In genomic region chr10:97858001-97858439, GRCh38 we compare ENCODE assay signal across 11 cellular contexts. TPM values are rescaled to one million over a fixed set of nuclear protein-coding genes. Genes with fewer than 3 reads are reported as not detected.
A peak's percentile ranks its signal among the peaks of the same experiment; 100 is the strongest.
DNase-seq lines count a peak whose midpoint lies in the region; ATAC-seq and TF ChIP-seq lines count a peak whose summit lies in the region.
"Had no signal": no experiment of that assay in that cellular context is flagged by ENCODE, and none has a peak within 500 bp of the region (broad histone marks: within the 10 kb centered on the region; RNA-seq: fewer than 3 reads in every experiment).

No MANE protein-coding gene starts in this region.

- DNase-seq in CD1c-positive myeloid dendritic cell (ENCODE audit: extremely low spot score) = peak; percentile 80
- DNase-seq in HCT116 (ENCODE audit: low read depth, low spot score) = no peak
- DNase-seq in SIG-M5 treated with dmso at 0.1 percent for 504 hours (lab: John Stamatoyannopoulos, UW; ENCODE audit: unreplicated experiment) = peak; percentile 91
- DNase-seq in fibroblast of pulmonary artery (ENCODE audit: low read depth) = peak; percentile 2
- no peak for DNase-seq in COR-L47 (lab: John Stamatoyannopoulos, UW)
- DNase-seq in MM.1S = no peak
- DNase-seq in RPMI8226 = no peak
- DNase-seq: NCI-H2171 treated with DMSO at 0.1 percent for 48 hours, SJCRH30 had no signal

- no TSS peak for BruUV-seq in HCT116 (replicated peaks; lab: Mats Ljungman, UMichigan)

- POLR2A ChIA-PET in HCT116 (lab: Charles Lee) = no interaction called here

- no peaks in the 10 kb centered on the region for H3F3A ChIP-seq in MM.1S (ENCODE audit: insufficient read depth, low read length)

- intact Hi-C loops in HCT116 (cut with micrococcal nuclease) = no loop called here

- peak overlapping the region; percentile 39 for H3K4me2 ChIP-seq in HCT116 (ENCODE audit: low read length)
- H3K4me2 ChIP-seq in MM.1S (ENCODE audit: low read depth, low read length) = no peak overlapping the region

- no peaks in the 10 kb centered on the region for H4K20me1 ChIP-seq in HCT116 (ENCODE audit: insufficient read depth)
- H4K20me1 ChIP-seq in MM.1S (ENCODE audit: insufficient read depth, low read length) = no peaks in the 10 kb centered on the region

- ATAC-seq in HCT116 (no peak), HG03457 (IDR thresholded peaks at IDR 0.05; ENCODE audit: unreplicated experiment) (no peak)
- ATAC-seq: sciatic nerve had no signal

- H3K27me3 ChIP-seq in HCT116 (ENCODE audit: insufficient read depth, low read length) = no peaks in the 10 kb centered on the region
- H3K27me3 ChIP-seq in MM.1S (replicated peaks; ENCODE audit: insufficient read depth, low read length) = peaks cover 18% of the 10 kb centered on the region
- H3K27me3 ChIP-seq: SJCRH30 had no signal

- no peaks in the 10 kb centered on the region for H3K79me2 ChIP-seq in HCT116 (ENCODE audit: insufficient read depth, low read length)
- no peaks in the 10 kb centered on the region for H3K79me2 ChIP-seq in MM.1S (ENCODE audit: low read length)

- H3K27ac ChIP-seq in HCT116 (ENCODE audit: low read depth, low read length) (no peak overlapping the region), MM.1S (ENCODE audit: low read length) (no peak overlapping the region)
- H3K27ac ChIP-seq: SJCRH30 had no signal

- CTCF ChIA-PET in HCT116 (lab: Charles Lee) = interaction anchor here (1.1 kb wide), 1 partner anchor 15 kb away, joined by 3 read pairs; no protein-coding TSS in a partner anchor

- no peak for TF ChIP-seq POLR2A in HCT116 (IDR thresholded peaks at IDR 0.05; ENCODE audit: borderline replicate concordance, extremely low read depth, insufficient read depth, insufficient read length)

- H3K36me3 ChIP-seq in HCT116 (ENCODE audit: control insufficient read depth in 1 of 2, insufficient read depth in 2 of 2, low read length in 2 of 2) (no peaks in the 10 kb centered on the region), MM.1S (replicated peaks; ENCODE audit: insufficient read depth, low read length) (no peaks in the 10 kb centered on the region)
- H3K36me3 ChIP-seq: SJCRH30 had no signal

- TF ChIP-seq CTCF in HCT116 (IDR thresholded peaks at IDR 0.05 in 2 of 3, conservative IDR thresholded peaks at IDR 0.05 in 1 of 3; ENCODE audit: borderline replicate concordance in 1 of 3, insufficient read depth in 1 of 3, low read depth in 2 of 3, low read length in 2 of 3) = no peak
- TF ChIP-seq CTCF in fibroblast of pulmonary artery (IDR thresholded peaks at IDR 0.05; ENCODE audit: low read length, missing control alignments) = no peak
- no peak for TF ChIP-seq CTCF in MM.1S (IDR thresholded peaks at IDR 0.05; ENCODE audit: low read length)

- no peaks in the 10 kb centered on the region for H3K9me3 ChIP-seq in HCT116 (ENCODE audit: control insufficient read depth in 1 of 2, insufficient read depth in 1 of 2, low read depth in 1 of 2, low read length in 2 of 2)
- H3K9me3 ChIP-seq in MM.1S (replicated peaks; ENCODE audit: insufficient read depth, low read length) = no peaks in the 10 kb centered on the region
- H3K9me3 ChIP-seq: SJCRH30 had no signal

- no peak overlapping the region for H2AFZ ChIP-seq in HCT116 (ENCODE audit: low read depth, low read length, poor library complexity, severe bottlenecking)
- no peak overlapping the region for H2AFZ ChIP-seq in MM.1S (ENCODE audit: low read length)

- TF ChIP-seq RAD21 in HCT116 (IDR thresholded peaks at IDR 0.05; ENCODE audit: low read depth) = no peak

- H3K9me2 ChIP-seq in HCT116 (ENCODE audit: insufficient read depth) = no peaks in the 10 kb centered on the region
- H3K9me2 ChIP-seq in MM.1S (replicated peaks; ENCODE audit: insufficient read depth, low read length) = no peaks in the 10 kb centered on the region

- RAD21 ChIA-PET in HCT116 (lab: Charles Lee; ENCODE audit: low non-redundant PET in 1 of 2, low total read pairs in 2 of 2, uncharacterized antibody in 2 of 2, unreplicated experiment in 2 of 2) = no interaction called here

- no peak overlapping the region for H3K4me3 ChIP-seq in HCT116 (replicated peaks in 1 of 2; ENCODE audit: low read depth in 1 of 2, low read length in 2 of 2)
- H3K4me3 ChIP-seq in fibroblast of pulmonary artery (replicated peaks; ENCODE audit: low read depth, low read length) = no peak overlapping the region
- no peak overlapping the region for H3K4me3 ChIP-seq in MM.1S (ENCODE audit: low read length)
- H3K4me3 ChIP-seq: SJCRH30 had no signal

- H3K9ac ChIP-seq in HCT116 (ENCODE audit: low read length) (no peak overlapping the region), MM.1S (ENCODE audit: low read length) (no peak overlapping the region)

- H3K4me1 ChIP-seq in HCT116 (ENCODE audit: control insufficient read depth in 1 of 2, insufficient read depth in 2 of 2, low read length in 2 of 2) (peaks cover 16 to 42% of the 10 kb centered on the region in 2 experiments), MM.1S (ENCODE audit: low read length) (no peaks in the 10 kb centered on the region)

TF ChIP-seq in HCT116, 20 proteins besides CTCF, POLR2A, EP300 and RAD21:
- no peak for TF ChIP-seq YY1 (IDR thresholded peaks at IDR 0.05; ENCODE audit: extremely low read depth, insufficient replicate concordance, low read depth, low read length)
- 0 out of 2 replicates have a peak, but pooled peaks have one; percentile 9 for TF ChIP-seq SP1 (IDR thresholded peaks at IDR 0.05; ENCODE audit: low read depth)
- peak; percentile 28; the same call in 1 of the 2 replicates for TF ChIP-seq JUND (IDR thresholded peaks at IDR 0.05)
- no peak for TF ChIP-seq ZFX (IDR thresholded peaks at IDR 0.05)
- TF ChIP-seq REST (IDR thresholded peaks at IDR 0.05; ENCODE audit: low read depth) = no peak
- peak; percentile 31 for TF ChIP-seq FOSL1 (IDR thresholded peaks at IDR 0.05; ENCODE audit: low read depth)
- TF ChIP-seq MAX (IDR thresholded peaks at IDR 0.05) = no peak

RNA-seq across cellular contexts. Expression of gene GOLGA7B, which starts 8.4 kb away (rescaled TPM):
- 1.0 TPM for total RNA-seq in HCT116 (2021; ENCODE audit: unreplicated experiment)
- 1.00 and 1.2 TPM in 2 replicates for polyA plus RNA-seq in HCT116 (2012)

Comparison
In these comparisons a context has a peak if more than half of its experiments do, and no peak if none do; other contexts are left out.
1. DNase-seq: peak in CD1c-positive myeloid dendritic cell (single experiment), SIG-M5 treated with dmso at 0.1 percent for 504 hours (single experiment) and fibroblast of pulmonary artery (single experiment); none in HCT116 (single experiment), COR-L47 (single experiment), MM.1S (single experiment) and RPMI8226 (single experiment).